10 cellular contexts compared by ENCODE assay signal in the genomic region with DNA sequence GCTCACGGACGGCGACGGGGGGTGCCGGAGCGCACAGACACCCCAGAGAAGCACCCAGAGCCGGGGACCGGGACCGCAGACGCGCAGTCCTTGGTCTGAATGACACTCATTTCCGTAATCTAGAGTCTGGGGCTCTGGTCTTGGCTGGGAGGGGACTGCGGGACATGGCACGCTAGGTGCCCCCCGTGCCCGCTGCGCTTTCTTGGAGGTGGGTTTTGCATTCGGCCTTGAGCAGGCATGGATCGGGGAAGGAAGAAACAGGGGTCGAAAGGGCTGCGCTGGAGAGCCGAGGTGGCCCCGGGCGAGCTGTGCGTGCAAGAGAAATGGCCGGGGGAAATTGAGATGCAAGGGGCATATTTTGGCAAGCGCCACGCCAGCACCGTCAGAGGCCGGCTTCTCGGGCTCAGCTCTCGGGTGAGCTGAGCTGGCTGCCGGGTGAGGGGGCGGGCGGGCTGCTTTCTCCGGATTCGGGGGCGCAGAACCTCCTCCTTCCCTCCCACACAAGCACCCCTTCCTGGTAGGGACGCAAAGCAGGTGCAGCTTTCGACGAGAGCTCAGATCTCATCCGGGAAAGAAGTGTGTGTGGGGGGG. TPM values are rescaled to one million over a fixed set of nuclear protein-coding genes. Genes with fewer than 3 reads are reported as not detected.
DNase-seq lines count a peak whose midpoint lies in the region; ATAC-seq and FAIRE-seq lines count a peak whose summit lies in the region.
"Had no signal": no experiment of that assay in that cellular context is flagged by ENCODE, and none has a peak within 500 bp of the region (broad histone marks: within the 10 kb centered on the region; RNA-seq: fewer than 3 reads in every experiment).

No MANE protein-coding gene starts in this region.

- H3K9ac ChIP-seq in subcutaneous abdominal adipose tissue (ENCODE audit: low read length in 5 of 5) = no peak overlapping the region

- H3K36me3 ChIP-seq in subcutaneous abdominal adipose tissue (ENCODE audit: control insufficient read depth in 5 of 5, insufficient read depth in 5 of 5, low read length in 5 of 5) = no peaks in the 10 kb centered on the region

- H3K4me1 ChIP-seq in subcutaneous abdominal adipose tissue (ENCODE audit: control insufficient read depth in 5 of 5, insufficient read depth in 5 of 5, low read length in 5 of 5) = peaks cover 0 to 26% (median 17%) of the 10 kb centered on the region in 5 donors

- ATAC-seq in activated naive CD8-positive, alpha-beta T cell treated with anti-CD3 and anti-CD28 coated beads, Interleukin-2, amount 10 ng/mL, durations not matched to agents 7 days and 5 days (ENCODE audit: low read depth) = no peak
- ATAC-seq: Panc1 had no signal

- peak overlapping the region in 4 of 5 donors; percentile 32 to 61 (median 50) for H3K4me3 ChIP-seq in subcutaneous abdominal adipose tissue (ENCODE audit: low read depth in 1 of 5, low read length in 5 of 5)

- no peak overlapping the region for H3K27ac ChIP-seq in subcutaneous abdominal adipose tissue (ENCODE audit: low read depth, low read length)

- DNase-seq in T-helper 1 cell = no peak
- peak; percentile 37 for DNase-seq in activated naive CD8-positive, alpha-beta T cell treated with anti-CD3 and anti-CD28 coated beads, Interleukin-2, amount 10 ng/mL, durations not matched to agents 7 days and 5 days
- DNase-seq in left kidney (ENCODE audit: low read depth, low spot score) = peak; percentile 45
- DNase-seq in mucosa of gallbladder (ENCODE audit: low spot score) = no peak
- no peak for DNase-seq in AG08395 (ENCODE audit: low spot score)
- no peak for DNase-seq in urothelium cell line (ENCODE audit: low spot score)

- no peaks in the 10 kb centered on the region for H3K9me3 ChIP-seq in subcutaneous abdominal adipose tissue (ENCODE audit: control insufficient read depth in 5 of 5, low read length in 5 of 5)

- peaks cover 70% of the 10 kb centered on the region for H3K27me3 Mint-ChIP-seq in T-helper 1 cell treated with Interleukin-12 subunit alpha and Interleukin-12 subunit beta and Interleukin-4 antibody, amounts not matched to agents 30 μg/mL and 1 μg/mL, for 36 hours (ENCODE audit: low read depth)
- H3K27me3 Mint-ChIP-seq in activated naive CD8-positive, alpha-beta T cell treated with anti-CD3 and anti-CD28 coated beads, Interleukin-2, amount 10 ng/mL, durations not matched to agents 7 days and 5 days = peaks cover 67% of the 10 kb centered on the region

- peaks cover 4% of the 10 kb centered on the region for H3K36me3 Mint-ChIP-seq in T-helper 1 cell treated with Interleukin-12 subunit alpha and Interleukin-12 subunit beta and Interleukin-4 antibody, amounts not matched to agents 30 μg/mL and 1 μg/mL, for 36 hours (ENCODE audit: low read depth)
- no peaks in the 10 kb centered on the region for H3K36me3 Mint-ChIP-seq in activated naive CD8-positive, alpha-beta T cell treated with anti-CD3 and anti-CD28 coated beads, Interleukin-2, amount 10 ng/mL, durations not matched to agents 7 days and 5 days

- H3K4me3 Mint-ChIP-seq in T-helper 1 cell treated with Interleukin-12 subunit alpha and Interleukin-12 subunit beta and Interleukin-4 antibody, amounts not matched to agents 30 μg/mL and 1 μg/mL, for 36 hours = peak overlapping the region; percentile 78
- H3K4me3 Mint-ChIP-seq in activated naive CD8-positive, alpha-beta T cell treated with anti-CD3 and anti-CD28 coated beads, Interleukin-2, amount 10 ng/mL, durations not matched to agents 7 days and 5 days = peak overlapping the region; percentile 85

- peaks cover 10% of the 10 kb centered on the region for H3K4me1 Mint-ChIP-seq in T-helper 1 cell treated with Interleukin-12 subunit alpha and Interleukin-12 subunit beta and Interleukin-4 antibody, amounts not matched to agents 30 μg/mL and 1 μg/mL, for 36 hours (ENCODE audit: low read depth)
- peaks cover 15% of the 10 kb centered on the region for H3K4me1 Mint-ChIP-seq in activated naive CD8-positive, alpha-beta T cell treated with anti-CD3 and anti-CD28 coated beads, Interleukin-2, amount 10 ng/mL, durations not matched to agents 7 days and 5 days

- peaks cover 19 to 44% (median 33%) of the 10 kb centered on the region in 5 donors for H3K27me3 ChIP-seq in subcutaneous abdominal adipose tissue (ENCODE audit: control insufficient read depth in 5 of 5, insufficient read depth in 4 of 5, low read length in 5 of 5)

- peak overlapping the region; percentile 4 for H3K27ac Mint-ChIP-seq in T-helper 1 cell treated with Interleukin-12 subunit alpha and Interleukin-12 subunit beta and Interleukin-4 antibody, amounts not matched to agents 30 μg/mL and 1 μg/mL, for 36 hours
- H3K27ac Mint-ChIP-seq in activated naive CD8-positive, alpha-beta T cell treated with anti-CD3 and anti-CD28 coated beads, Interleukin-2, amount 10 ng/mL, durations not matched to agents 7 days and 5 days = no peak overlapping the region

- H3K9me3 Mint-ChIP-seq in T-helper 1 cell treated with Interleukin-12 subunit alpha and Interleukin-12 subunit beta and Interleukin-4 antibody, amounts not matched to agents 30 μg/mL and 1 μg/mL, for 36 hours = no peaks in the 10 kb centered on the region
- H3K9me3 Mint-ChIP-seq in activated naive CD8-positive, alpha-beta T cell treated with anti-CD3 and anti-CD28 coated beads, Interleukin-2, amount 10 ng/mL, durations not matched to agents 7 days and 5 days = no peaks in the 10 kb centered on the region

- no peak for FAIRE-seq in urothelium cell line (lab: Jason Lieb, UNC)
- FAIRE-seq: endometrium had no signal

- POLR2A ChIA-PET in activated naive CD8-positive, alpha-beta T cell treated with anti-CD3 and anti-CD28 coated beads, Interleukin-2, amount 10 ng/mL, durations not matched to agents 7 days and 5 days (lab: Charles Lee) = no interaction called here

RNA-seq across cellular contexts. Expression of gene NTRK3, which starts 0.9 kb away (rescaled TPM):
- total RNA-seq in activated naive CD8-positive, alpha-beta T cell treated with anti-CD3 and anti-CD28 coated beads, Interleukin-2, amount 10 ng/mL, durations not matched to agents 7 days and 5 days = not detected
- 1.6 TPM for total RNA-seq in mucosa of gallbladder

Comparison
In these comparisons a context has a peak if more than half of its experiments do, and no peak if none do; other contexts are left out.
1. DNase-seq: peak in activated naive CD8-positive, alpha-beta T cell treated with anti-CD3 and anti-CD28 coated beads, Interleukin-2, amount 10 ng/mL, durations not matched to agents 7 days and 5 days (single experiment) and left kidney (single experiment); none in T-helper 1 cell (0 of 5), mucosa of gallbladder (single experiment), AG08395 (single experiment) and urothelium cell line (single experiment).